ENCODE assay signal across 13 cellular contexts in the genomic region with DNA sequence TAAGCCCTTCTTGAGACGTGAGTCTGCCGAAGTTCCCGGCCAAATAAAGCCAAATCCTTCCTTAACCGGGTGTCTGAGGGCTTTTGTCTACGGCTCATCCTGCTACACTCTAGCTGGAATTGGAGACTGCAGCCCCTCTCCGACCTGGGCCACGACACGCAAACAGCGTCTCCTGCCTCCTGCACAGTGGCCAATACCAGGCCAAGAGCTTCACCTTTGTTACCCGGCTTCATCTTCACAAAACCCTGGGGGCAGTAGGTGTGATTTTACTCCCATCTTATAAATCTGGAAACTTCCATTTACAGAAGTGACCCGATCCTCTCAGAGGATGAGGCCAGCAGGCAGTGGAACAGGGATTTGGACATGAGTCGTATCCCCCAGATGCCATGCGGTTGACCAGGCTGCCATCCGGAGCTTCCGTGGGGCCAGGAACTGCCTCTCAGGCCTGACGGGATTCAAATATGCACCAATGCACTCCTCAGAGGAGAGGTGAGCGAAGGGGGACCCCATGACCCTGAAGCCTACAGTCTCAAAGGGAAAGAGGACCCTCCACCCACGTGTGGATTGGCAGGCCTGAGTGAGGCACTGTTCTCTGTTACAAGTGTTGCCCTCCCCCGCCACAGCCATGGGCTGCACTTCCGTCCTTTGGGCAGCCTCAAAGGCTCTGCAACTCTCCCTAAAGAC. TPM values are rescaled to one million over a fixed set of nuclear protein-coding genes. Genes with fewer than 3 reads are reported as not detected.
A peak's percentile ranks its signal among the peaks of the same experiment; 100 is the strongest.
DNase-seq lines count a peak whose midpoint lies in the region; ATAC-seq and TF ChIP-seq lines count a peak whose summit lies in the region.
"Had no signal": no experiment of that assay in that cellular context is flagged by ENCODE, and none has a peak within 500 bp of the region (broad histone marks: within the 10 kb centered on the region; RNA-seq: fewer than 3 reads in every experiment).

No MANE protein-coding gene starts in this region.

- H4K20me1 ChIP-seq in SK-N-SH (ENCODE audit: insufficient read depth) (no peaks in the 10 kb centered on the region), OCI-LY3 (ENCODE audit: insufficient read depth, low read length) (no peaks in the 10 kb centered on the region)

- POLR2A ChIA-PET in SK-N-SH (lab: Yijun Ruan, JAX): no interaction called here

- no peak for TF ChIP-seq RAD21 in SK-N-SH (IDR thresholded peaks at IDR 0.05; ENCODE audit: low read length)

- H3K4me2 ChIP-seq in SK-N-SH (no peak overlapping the region), OCI-LY3 (ENCODE audit: low read length) (no peak overlapping the region)

- H3K79me2 ChIP-seq in SK-N-SH (ENCODE audit: insufficient read depth) (no peaks in the 10 kb centered on the region), OCI-LY3 (ENCODE audit: low read length) (no peaks in the 10 kb centered on the region)

- no peak overlapping the region for H2AFZ ChIP-seq in SK-N-SH (ENCODE audit: low read depth)
- H2AFZ ChIP-seq in OCI-LY3 (ENCODE audit: low read depth, low read length): peak overlapping the region; percentile 70

- WGBS in SK-N-SH (ENCODE audit: low lambda C conversion rate): 68% methylated on average over 16 of the region's 20 CpGs
- WGBS in sigmoid colon, 2 donors: 90 to 91% methylated on average over 20 of the region's 20 CpGs

- intact Hi-C loops in sigmoid colon (cut with DNase I): no loop called here

- H3K27me3 ChIP-seq in SK-N-SH (ENCODE audit: insufficient read depth): no peaks in the 10 kb centered on the region
- no peaks in the 10 kb centered on the region for H3K27me3 ChIP-seq in OCI-LY3 (ENCODE audit: low read depth, low read length)
- peaks cover 0 to 2% (median 0%) of the 10 kb centered on the region in 3 donors for H3K27me3 ChIP-seq in sigmoid colon
- H3K27me3 ChIP-seq: thyroid gland had no signal

- TF ChIP-seq EP300 in SK-N-SH (IDR thresholded peaks at IDR 0.05; ENCODE audit: borderline replicate concordance in 1 of 2, low read depth in 1 of 2, low read length in 1 of 2) (no peak), sigmoid colon (IDR thresholded peaks at IDR 0.05) (no peak)

- TF ChIP-seq CTCF in SK-N-SH (IDR thresholded peaks at IDR 0.05): no peak
- TF ChIP-seq CTCF in OCI-LY3 (IDR thresholded peaks at IDR 0.05; ENCODE audit: low read depth, low read length): no peak
- no peak for TF ChIP-seq CTCF in sigmoid colon (IDR thresholded peaks at IDR 0.05)

- H3K9me3 ChIP-seq in SK-N-SH (no peaks in the 10 kb centered on the region), OCI-LY3 (ENCODE audit: insufficient read depth, low read length) (no peaks in the 10 kb centered on the region), sigmoid colon (no peaks in the 10 kb centered on the region)
- H3K9me3 ChIP-seq: thyroid gland had no signal

- CTCF ChIA-PET in SK-N-SH (lab: Yijun Ruan, JAX): no interaction called here

- H3K9me2 ChIP-seq in SK-N-SH: no peaks in the 10 kb centered on the region

- no peaks in the 10 kb centered on the region for H3F3A ChIP-seq in SK-N-SH (replicated peaks; ENCODE audit: insufficient read depth)

- H3K27ac ChIP-seq in SK-N-SH (ENCODE audit: low read depth in 2 of 2, low read length in 1 of 2) (no peak overlapping the region), OCI-LY3 (ENCODE audit: low read length) (no peak overlapping the region), sigmoid colon (no peak overlapping the region)
- H3K27ac ChIP-seq: thyroid gland had no signal

- ATAC-seq in SK-N-SH treated with all-trans-retinoic acid at 6 μM for 48 hours: no peak

- peak; percentile 10 for DNase-seq in SK-N-SH
- peak; percentile 50 for DNase-seq in islet precursor cell
- peak; percentile 45 for DNase-seq in sigmoid colon
- DNase-seq in putamen (ENCODE audit: low spot score): no peak
- no peak for DNase-seq in GDM1 (lab: John Stamatoyannopoulos, UW)
- DNase-seq in DMS79 (lab: John Stamatoyannopoulos, UW): no peak
- DNase-seq: activated CD4-positive, CD25-positive, alpha-beta regulatory T cell; activated naive CD8-positive, alpha-beta T cell treated with anti-CD3 and anti-CD28 coated beads for 36 hours; DMS79 treated with DMSO at 0.1 percent for 48 hours; SIG-M5; thyroid gland had no signal

- no peak overlapping the region for H3K4me3 ChIP-seq in SK-N-SH (ENCODE audit: low read depth in 2 of 2, low read length in 1 of 2)
- H3K4me3 ChIP-seq in OCI-LY3 (ENCODE audit: low read length): no peak overlapping the region
- H3K4me3 ChIP-seq in sigmoid colon: no peak overlapping the region
- H3K4me3 ChIP-seq: thyroid gland had no signal

- H3K9ac ChIP-seq in SK-N-SH (no peak overlapping the region), OCI-LY3 (ENCODE audit: low read length) (no peak overlapping the region)

- no peak for TF ChIP-seq POLR2A in sigmoid colon (IDR thresholded peaks at IDR 0.05)

- H3K4me1 ChIP-seq in SK-N-SH (ENCODE audit: control insufficient read depth in 1 of 2, insufficient read depth in 2 of 2, low read depth in 1 of 2, low read length in 1 of 2): peaks cover 0 to 20% of the 10 kb centered on the region in 2 experiments; a peak in 1 of 4 replicates
- H3K4me1 ChIP-seq in OCI-LY3 (ENCODE audit: low read length): peaks cover 11% of the 10 kb centered on the region
- no peaks in the 10 kb centered on the region for H3K4me1 ChIP-seq in sigmoid colon

- H3K36me3 ChIP-seq in SK-N-SH (replicated peaks in 1 of 2; ENCODE audit: control insufficient read depth in 1 of 2, insufficient read depth in 2 of 2, low read length in 1 of 2): no peaks in the 10 kb centered on the region
- no peaks in the 10 kb centered on the region for H3K36me3 ChIP-seq in OCI-LY3 (replicated peaks; ENCODE audit: low read depth, low read length)
- no peaks in the 10 kb centered on the region for H3K36me3 ChIP-seq in sigmoid colon
- H3K36me3 ChIP-seq: thyroid gland had no signal

TF ChIP-seq in SK-N-SH, 30 proteins besides CTCF, POLR2A, EP300 and RAD21 (continues in another document):
- TF ChIP-seq, protein P1, sequence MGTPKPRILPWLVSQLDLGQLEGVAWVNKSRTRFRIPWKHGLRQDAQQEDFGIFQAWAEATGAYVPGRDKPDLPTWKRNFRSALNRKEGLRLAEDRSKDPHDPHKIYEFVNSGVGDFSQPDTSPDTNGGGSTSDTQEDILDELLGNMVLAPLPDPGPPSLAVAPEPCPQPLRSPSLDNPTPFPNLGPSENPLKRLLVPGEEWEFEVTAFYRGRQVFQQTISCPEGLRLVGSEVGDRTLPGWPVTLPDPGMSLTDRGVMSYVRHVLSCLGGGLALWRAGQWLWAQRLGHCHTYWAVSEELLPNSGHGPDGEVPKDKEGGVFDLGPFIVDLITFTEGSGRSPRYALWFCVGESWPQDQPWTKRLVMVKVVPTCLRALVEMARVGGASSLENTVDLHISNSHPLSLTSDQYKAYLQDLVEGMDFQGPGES (IDR thresholded peaks at IDR 0.05; ENCODE audit: low read depth, low read length): no peak
- TF ChIP-seq, protein P2, sequence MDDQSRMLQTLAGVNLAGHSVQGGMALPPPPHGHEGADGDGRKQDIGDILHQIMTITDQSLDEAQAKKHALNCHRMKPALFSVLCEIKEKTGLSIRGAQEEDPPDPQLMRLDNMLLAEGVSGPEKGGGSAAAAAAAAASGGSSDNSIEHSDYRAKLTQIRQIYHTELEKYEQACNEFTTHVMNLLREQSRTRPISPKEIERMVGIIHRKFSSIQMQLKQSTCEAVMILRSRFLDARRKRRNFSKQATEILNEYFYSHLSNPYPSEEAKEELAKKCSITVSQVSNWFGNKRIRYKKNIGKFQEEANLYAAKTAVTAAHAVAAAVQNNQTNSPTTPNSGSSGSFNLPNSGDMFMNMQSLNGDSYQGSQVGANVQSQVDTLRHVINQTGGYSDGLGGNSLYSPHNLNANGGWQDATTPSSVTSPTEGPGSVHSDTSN (IDR thresholded peaks at IDR 0.05): no peak
- no peak for TF ChIP-seq RFX5 (IDR thresholded peaks at IDR 0.05; ENCODE audit: low read length)
- no peak for TF ChIP-seq NRF1 (IDR thresholded peaks at IDR 0.05; ENCODE audit: low read depth, low read length)
- no peak for TF ChIP-seq MEF2A (IDR thresholded peaks at IDR 0.05; ENCODE audit: borderline replicate concordance, low read depth)
- TF ChIP-seq FOSL2 (IDR thresholded peaks at IDR 0.05; ENCODE audit: borderline replicate concordance, low read depth): no peak
- no peak for TF ChIP-seq EZH2phosphoT487 (IDR thresholded peaks at IDR 0.05; ENCODE audit: borderline replicate concordance, low read depth)

TF ChIP-seq in SK-N-SH treated with all-trans-retinoic acid at 6 μM for 48 hours, 23 proteins besides CTCF, POLR2A, EP300 and RAD21 (continues in another document):
- TF ChIP-seq, protein P3, sequence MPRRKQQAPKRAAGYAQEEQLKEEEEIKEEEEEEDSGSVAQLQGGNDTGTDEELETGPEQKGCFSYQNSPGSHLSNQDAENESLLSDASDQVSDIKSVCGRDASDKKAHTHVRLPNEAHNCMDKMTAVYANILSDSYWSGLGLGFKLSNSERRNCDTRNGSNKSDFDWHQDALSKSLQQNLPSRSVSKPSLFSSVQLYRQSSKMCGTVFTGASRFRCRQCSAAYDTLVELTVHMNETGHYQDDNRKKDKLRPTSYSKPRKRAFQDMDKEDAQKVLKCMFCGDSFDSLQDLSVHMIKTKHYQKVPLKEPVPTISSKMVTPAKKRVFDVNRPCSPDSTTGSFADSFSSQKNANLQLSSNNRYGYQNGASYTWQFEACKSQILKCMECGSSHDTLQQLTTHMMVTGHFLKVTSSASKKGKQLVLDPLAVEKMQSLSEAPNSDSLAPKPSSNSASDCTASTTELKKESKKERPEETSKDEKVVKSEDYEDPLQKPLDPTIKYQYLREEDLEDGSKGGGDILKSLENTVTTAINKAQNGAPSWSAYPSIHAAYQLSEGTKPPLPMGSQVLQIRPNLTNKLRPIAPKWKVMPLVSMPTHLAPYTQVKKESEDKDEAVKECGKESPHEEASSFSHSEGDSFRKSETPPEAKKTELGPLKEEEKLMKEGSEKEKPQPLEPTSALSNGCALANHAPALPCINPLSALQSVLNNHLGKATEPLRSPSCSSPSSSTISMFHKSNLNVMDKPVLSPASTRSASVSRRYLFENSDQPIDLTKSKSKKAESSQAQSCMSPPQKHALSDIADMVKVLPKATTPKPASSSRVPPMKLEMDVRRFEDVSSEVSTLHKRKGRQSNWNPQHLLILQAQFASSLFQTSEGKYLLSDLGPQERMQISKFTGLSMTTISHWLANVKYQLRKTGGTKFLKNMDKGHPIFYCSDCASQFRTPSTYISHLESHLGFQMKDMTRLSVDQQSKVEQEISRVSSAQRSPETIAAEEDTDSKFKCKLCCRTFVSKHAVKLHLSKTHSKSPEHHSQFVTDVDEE (CRISPR knock-in tag; IDR thresholded peaks at IDR 0.05): no peak
- no peak for TF ChIP-seq TCF4 (CRISPR knock-in tag; IDR thresholded peaks at IDR 0.05; ENCODE audit: borderline replicate concordance)
- TF ChIP-seq ZC3H10 (CRISPR knock-in tag; IDR thresholded peaks at IDR 0.05): no peak
- no peak for TF ChIP-seq ZNF565 (CRISPR knock-in tag; conservative IDR thresholded peaks at IDR 0.05; ENCODE audit: low read depth)
- no peak for TF ChIP-seq ZNF70 (CRISPR knock-in tag; IDR thresholded peaks at IDR 0.05)
- TF ChIP-seq ZFP30 (CRISPR knock-in tag; IDR thresholded peaks at IDR 0.05): no peak

RNA-seq across cellular contexts. Expression of a gene that starts 53.2 kb away (rescaled TPM):
- 7.1 and 8.6 TPM in 2 replicates for polyA plus RNA-seq in SK-N-SH (2012; rRNA removed)
- polyA plus RNA-seq in SK-N-SH (2012; cell fraction: cytosol; rRNA removed): 9.4 and 11.1 TPM in 2 replicates
- polyA plus RNA-seq in SK-N-SH (2012; cell fraction: nucleus; rRNA removed): 7.4 and 9.3 TPM in 2 replicates
- total RNA-seq in sigmoid colon: 10 to 100 TPM; 18.7 to 28.0 (median 24.5) TPM
- polyA plus RNA-seq in sigmoid colon: 10 to 100 TPM; 23.4 to 71.9 (median 48.6) TPM

Comparison
In these comparisons a context has a peak if more than half of its experiments do, and no peak if none do; other contexts are left out.
1. DNase-seq: peak in SK-N-SH (single experiment), islet precursor cell (single experiment) and sigmoid colon (single experiment); none in putamen (single experiment), GDM1 (single experiment) and DMS79 (single experiment).